Comparison of ENCODE assay signal across 8 cellular contexts in the genomic region with DNA sequence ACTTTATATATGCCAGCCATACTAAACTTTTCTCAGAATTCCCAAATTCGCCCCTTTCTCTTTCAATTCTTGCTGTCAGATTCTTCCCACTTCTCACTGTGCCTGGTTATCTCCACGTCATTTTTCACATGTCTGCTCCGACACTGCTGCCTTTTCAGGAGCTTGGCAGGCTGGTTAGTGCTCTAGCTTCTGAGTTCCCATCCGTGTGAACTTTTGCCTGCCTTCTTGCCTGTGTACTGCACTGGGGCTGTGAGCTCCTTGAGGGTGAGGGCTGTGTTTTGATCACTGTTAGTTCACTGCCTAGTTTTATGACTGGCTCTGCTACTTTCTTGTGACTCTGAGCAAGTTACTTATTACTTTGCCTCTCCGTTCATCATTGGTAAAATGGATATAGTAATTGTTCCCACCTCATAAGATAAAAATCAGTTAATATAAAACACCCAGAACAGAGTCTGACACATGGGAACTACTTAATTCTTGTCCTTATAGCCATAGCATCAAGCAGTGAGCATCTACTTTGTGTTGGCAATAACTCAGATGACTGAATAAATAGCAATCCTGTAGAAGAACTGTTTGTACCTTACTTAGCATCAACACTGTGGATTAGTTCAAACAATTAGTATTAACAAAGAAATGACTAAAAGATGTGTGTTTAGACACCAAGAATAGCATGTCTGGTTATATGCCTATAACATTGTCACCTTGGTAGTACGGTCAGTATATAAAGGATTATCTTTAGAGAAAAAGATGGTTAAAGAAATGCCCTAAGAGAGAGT. TPM values are rescaled to one million over a fixed set of nuclear protein-coding genes. Genes with fewer than 3 reads are reported as not detected.
A peak's percentile ranks its signal among the peaks of the same experiment; 100 is the strongest.
DNase-seq lines count a peak whose midpoint lies in the region; ATAC-seq and TF ChIP-seq lines count a peak whose summit lies in the region.
"Had no signal": no experiment of that assay in that cellular context is flagged by ENCODE, and none has a peak within 500 bp of the region (broad histone marks: within the 10 kb centered on the region; RNA-seq: fewer than 3 reads in every experiment).

No MANE protein-coding gene starts in this region.

- no peaks in the 10 kb centered on the region for H3K27me3 Mint-ChIP-seq in stimulated activated naive CD8-positive, alpha-beta T cell treated with anti-CD3 and anti-CD28 coated beads, Interleukin-15, amount 100 ng/mL, for 72 hours

- no TSS peak for BruUV-seq in PC-3 (replicated peaks; lab: Mats Ljungman, UMichigan)

- TF ChIP-seq CTCF in PC-3 (conservative IDR thresholded peaks at IDR 0.05; ENCODE audit: low read depth, low read length) = no peak
- no peak for TF ChIP-seq CTCF in astrocyte of the spinal cord (IDR thresholded peaks at IDR 0.05; ENCODE audit: low read depth, low read length)
- no peak for TF ChIP-seq CTCF in hepatocyte (IDR thresholded peaks at IDR 0.05; ENCODE audit: poor library complexity)

- POLR2A ChIA-PET in PC-3 (lab: Charles Lee; ENCODE audit: unreplicated experiment) = interaction anchor here (0.7 kb wide), 1 partner anchor 913 kb away, joined by 5 read pairs; no protein-coding TSS in a partner anchor

- H3K4me3 ChIP-seq in PC-3 (ENCODE audit: low read length) (no peak overlapping the region), astrocyte of the spinal cord (ENCODE audit: low read depth, low read length) (no peak overlapping the region), hepatocyte (no peak overlapping the region)

- H3K27ac ChIP-seq in PC-3 (ENCODE audit: low read length) = peak overlapping the region; percentile 42
- H3K27ac ChIP-seq in hepatocyte = peak overlapping the region; percentile 54

- peak overlapping the region; percentile 59 for H3K4me2 ChIP-seq in PC-3 (ENCODE audit: low read length)
- peak overlapping the region; percentile 51 for H3K4me2 ChIP-seq in hepatocyte

- H3K4me3 Mint-ChIP-seq in stimulated activated naive CD8-positive, alpha-beta T cell treated with anti-CD3 and anti-CD28 coated beads, Interleukin-15, amount 100 ng/mL, for 72 hours = peak overlapping the region; percentile 45 to 85

- CTCF ChIA-PET in PC-3 (lab: Charles Lee) = no interaction called here

- H3K9ac ChIP-seq in PC-3 (ENCODE audit: low read length) = no peak overlapping the region

- H3K9me3 ChIP-seq in PC-3 (ENCODE audit: low read length) = no peaks in the 10 kb centered on the region
- H3K9me3 ChIP-seq in hepatocyte (ENCODE audit: low read depth) = no peaks in the 10 kb centered on the region

- intact Hi-C loops in PC-3 (cut with micrococcal nuclease) = no loop called here

- DNase-seq in PC-3 = no peak
- peak; percentile 23 for DNase-seq in astrocyte of the spinal cord (ENCODE audit: low read depth, low spot score)
- peak; percentile 33 for DNase-seq in hepatocyte (ENCODE audit: low spot score)
- DNase-seq in stimulated activated naive CD8-positive, alpha-beta T cell treated with anti-CD3 and anti-CD28 coated beads, Interleukin-15, amount 100 ng/mL, for 72 hours = no peak
- no peak for DNase-seq in hippocampal formation (lab: John Stamatoyannopoulos, UW)
- no peak for DNase-seq in germinal center (ENCODE audit: low spot score)
- DNase-seq: NCI-H1930 had no signal

- ATAC-seq in PC-3 (peak; percentile 8), GM19023 (IDR thresholded peaks at IDR 0.05; ENCODE audit: unreplicated experiment) (no peak)
- ATAC-seq in stimulated activated naive CD8-positive, alpha-beta T cell treated with anti-CD3 and anti-CD28 coated beads, Interleukin-15, amount 100 ng/mL, for 72 hours = peak; percentile 62

- peaks cover 78% of the 10 kb centered on the region for H3K4me1 Mint-ChIP-seq in stimulated activated naive CD8-positive, alpha-beta T cell treated with anti-CD3 and anti-CD28 coated beads, Interleukin-15, amount 100 ng/mL, for 72 hours

- H3K36me3 ChIP-seq in PC-3 (ENCODE audit: low read depth, low read length) = peaks cover 29% of the 10 kb centered on the region
- H3K36me3 ChIP-seq in hepatocyte (replicated peaks; ENCODE audit: insufficient read depth, low read depth) = peaks cover 3% of the 10 kb centered on the region

- no peaks in the 10 kb centered on the region for H3K9me3 Mint-ChIP-seq in stimulated activated naive CD8-positive, alpha-beta T cell treated with anti-CD3 and anti-CD28 coated beads, Interleukin-15, amount 100 ng/mL, for 72 hours

- in situ Hi-C loops in astrocyte of the spinal cord (cut with HindIII; ENCODE audit: low sequenced_read_pairs) = no loop called here

- no peaks in the 10 kb centered on the region for H3K9me2 ChIP-seq in PC-3 (replicated peaks; ENCODE audit: low read length)
- no peaks in the 10 kb centered on the region for H3K9me2 ChIP-seq in hepatocyte (replicated peaks; ENCODE audit: insufficient read depth)

- peak overlapping the region; percentile 87 to 93 for H3K27ac Mint-ChIP-seq in stimulated activated naive CD8-positive, alpha-beta T cell treated with anti-CD3 and anti-CD28 coated beads, Interleukin-15, amount 100 ng/mL, for 72 hours

- H3K27me3 ChIP-seq in PC-3 (ENCODE audit: low read length) (no peaks in the 10 kb centered on the region), hepatocyte (no peaks in the 10 kb centered on the region)

- H3K4me1 ChIP-seq in PC-3 (ENCODE audit: insufficient read depth, low read length) (peaks cover 33% of the 10 kb centered on the region), hepatocyte (ENCODE audit: insufficient read depth) (peaks cover 33% of the 10 kb centered on the region)

- H2AFZ ChIP-seq in PC-3 (ENCODE audit: low read length) (no peak overlapping the region), hepatocyte (no peak overlapping the region)

- H3F3A ChIP-seq in PC-3 (ENCODE audit: low read length, unreplicated experiment) = peaks cover 5% of the 10 kb centered on the region

- 52% methylated on average over 6 of the region's 6 CpGs for WGBS in hepatocyte (ENCODE audit: low lambda C conversion rate, missing lambda C conversion rate)

- H3K79me2 ChIP-seq in PC-3 (ENCODE audit: low read length) (peaks cover 96% of the 10 kb centered on the region), hepatocyte (peaks cover 65% of the 10 kb centered on the region)

- H4K20me1 ChIP-seq in PC-3 (ENCODE audit: low read length) (0 out of 2 replicates have a peak, but pooled peaks cover 4% of the 10 kb centered on the region), hepatocyte (ENCODE audit: insufficient read depth, poor library complexity, severe bottlenecking) (no peaks in the 10 kb centered on the region)

RNA-seq across cellular contexts. Expression of gene GSTO1, which starts 5.5 kb away (rescaled TPM):
- total RNA-seq in PC-3 (2014; rRNA removed) (38.2 and 46.0 TPM in 2 replicates), hepatocyte (216 and 220 TPM in 2 replicates)
- polyA plus RNA-seq in hepatocyte = 292 and 328 TPM in 2 replicates

RNA-seq across cellular contexts. Expression of gene GSTO2, which starts 8.8 kb away (rescaled TPM):
- total RNA-seq in PC-3 (2014; rRNA removed) (8.1 and 13.8 TPM in 2 replicates), hepatocyte (2.5 and 2.7 TPM in 2 replicates)
- polyA plus RNA-seq in hepatocyte = 0.37 and 1.4 TPM in 2 replicates

RNA-seq across cellular contexts. Expression of gene CFAP43, which starts 28.0 kb away (rescaled TPM):
- 0.17 and 0.44 TPM in 2 replicates for total RNA-seq in PC-3 (2014; rRNA removed)
- 0.83 and 1.6 TPM in 2 replicates for total RNA-seq in hepatocyte
- 0.57 and 0.66 TPM in 2 replicates for polyA plus RNA-seq in hepatocyte

Comparison
In these comparisons a context has a peak if more than half of its experiments do, and no peak if none do; other contexts are left out.
1. DNase-seq: peak in astrocyte of the spinal cord (single experiment) and hepatocyte (single experiment); none in PC-3 (single experiment), stimulated activated naive CD8-positive, alpha-beta T cell treated with anti-CD3 and anti-CD28 coated beads, Interleukin-15, amount 100 ng/mL, for 72 hours (0 of 2), hippocampal formation (0 of 2) and germinal center (single experiment).